ENCODE assay signal across 9 cellular contexts in the genomic region with DNA sequence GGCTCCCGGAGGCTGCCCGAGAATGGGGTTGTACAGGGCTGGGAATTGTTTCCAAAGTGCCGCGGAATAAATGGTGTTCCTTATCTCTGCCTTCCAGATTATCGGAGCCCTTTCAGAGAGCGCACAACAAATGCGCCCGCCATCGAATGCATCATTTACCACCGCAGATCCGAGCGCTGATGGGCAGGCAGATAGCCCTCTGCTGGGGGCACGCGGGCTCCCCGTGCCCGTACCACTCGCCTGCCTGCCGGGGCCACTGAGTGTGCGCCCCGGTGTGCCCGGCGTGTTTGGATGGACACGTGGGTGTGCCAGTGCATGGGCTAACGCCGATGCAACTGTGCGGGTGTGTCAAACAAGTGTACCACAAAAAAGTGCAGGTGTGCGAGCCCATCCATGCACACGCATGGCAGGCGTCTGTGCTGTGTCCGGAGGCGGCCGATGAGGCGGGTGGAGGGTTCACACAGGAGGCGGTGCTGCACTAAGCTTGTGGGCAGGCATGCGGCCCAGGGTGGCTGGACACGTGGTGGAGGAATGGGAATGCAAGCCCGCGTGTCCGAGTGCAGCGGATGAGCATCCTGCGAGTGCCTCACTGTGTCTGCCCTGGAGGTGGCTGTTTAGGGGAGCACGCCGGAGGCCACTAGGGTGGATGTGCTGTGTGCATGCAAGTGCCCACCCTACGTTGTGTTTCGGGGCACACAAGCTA. TPM values are rescaled to one million over a fixed set of nuclear protein-coding genes. Genes with fewer than 3 reads are reported as not detected.
DNase-seq lines count a peak whose midpoint lies in the region; ATAC-seq, FAIRE-seq and TF ChIP-seq lines count a peak whose summit lies in the region.
"Had no signal": no experiment of that assay in that cellular context is flagged by ENCODE, and none has a peak within 500 bp of the region (broad histone marks: within the 10 kb centered on the region; RNA-seq: fewer than 3 reads in every experiment).

No MANE protein-coding gene starts in this region.

- TF ChIP-seq CTCF in A673 (conservative IDR thresholded peaks at IDR 0.05; ENCODE audit: low read depth, low read length), result no peak
- TF ChIP-seq CTCF in MCF 10A (IDR thresholded peaks at IDR 0.05; ENCODE audit: unreplicated experiment), result no peak

- no peak for FAIRE-seq in GM12892 (lab: Jason Lieb, UNC)

- H3K27ac Mint-ChIP-seq in MCF 10A (ENCODE audit: low read depth, unreplicated experiment), result no peak overlapping the region

- H3K36me3 ChIP-seq in A673 (ENCODE audit: insufficient read depth, low read length, poor library complexity, severe bottlenecking) (no peaks in the 10 kb centered on the region), HUES6 (ENCODE audit: control insufficient read depth, insufficient read depth, low read length) (no peaks in the 10 kb centered on the region), mesodermal cell (ENCODE audit: control insufficient read depth, insufficient read depth, low read length) (peaks cover 14% of the 10 kb centered on the region)

- ATAC-seq in HG03354 (IDR thresholded peaks at IDR 0.05; ENCODE audit: poor library complexity, severe bottlenecking, unreplicated experiment), result no peak
- ATAC-seq in HG03159 (IDR thresholded peaks at IDR 0.05; ENCODE audit: unreplicated experiment), result no peak

- no peaks in the 10 kb centered on the region for H3K9me3 ChIP-seq in A673 (ENCODE audit: low read depth, low read length, poor library complexity, severe bottlenecking)
- no peaks in the 10 kb centered on the region for H3K9me3 ChIP-seq in HUES6 (ENCODE audit: control insufficient read depth, insufficient read depth, low read depth, low read length)
- no peaks in the 10 kb centered on the region for H3K9me3 ChIP-seq in mesodermal cell (ENCODE audit: control insufficient read depth, low read length)

- intact Hi-C loops in A673 (cut with micrococcal nuclease; ENCODE audit: unreplicated experiment) (loop anchor here (5.0 kb wide), 1 partner anchor 419 kb away; no protein-coding TSS in a partner anchor), MCF 10A (cut with micrococcal nuclease) (loop anchor here (1.0 to 5.0 kb wide), 2 partner anchors 70 to 399 kb away; no protein-coding TSS in a partner anchor)

- no peak for DNase-seq in A673 (ENCODE audit: low spot score)
- no peak for DNase-seq in MCF 10A (ENCODE audit: unreplicated experiment)
- no peak for DNase-seq in GM12892 (ENCODE audit: insufficient read length)
- no peak for DNase-seq in kidney glomerular epithelial cell (lab: John Stamatoyannopoulos, UW)

- H3K27ac ChIP-seq in A673 (ENCODE audit: low read depth, low read length, poor library complexity, severe bottlenecking) (peak overlapping the region; percentile 73), HUES6 (ENCODE audit: low read depth, low read length) (no peak overlapping the region), mesodermal cell (ENCODE audit: low read depth, low read length, severe bottlenecking) (no peak overlapping the region)

- POLR2A ChIA-PET in A673 (lab: Charles Lee; ENCODE audit: low non-redundant PET), result no interaction called here
- POLR2A ChIA-PET in MCF 10A (lab: Yijun Ruan, JAX), result no interaction called here

- no peaks in the 10 kb centered on the region for H3K4me1 Mint-ChIP-seq in MCF 10A (ENCODE audit: insufficient read depth, unreplicated experiment)

- TF ChIP-seq POLR2A in GM12892 (IDR thresholded peaks at IDR 0.05; ENCODE audit: low read depth, low read length), result no peak

- CTCF ChIA-PET in A673 (lab: Charles Lee) (interaction anchor here (0.6 to 0.9 kb wide), 2 partner anchors 70 to 930 kb away, joined by 3 to 9 read pairs; no protein-coding TSS in a partner anchor), MCF 10A (lab: Yijun Ruan, JAX) (interaction anchor here (0.6 to 3.4 kb wide), 5 partner anchors 18 to 223 kb away, joined by 3 to 26 read pairs (median 3); no protein-coding TSS in a partner anchor)

- H3K4me1 ChIP-seq in A673 (ENCODE audit: insufficient read depth, low read length, poor library complexity, severe bottlenecking), result peaks cover under 1% of the 10 kb centered on the region
- H3K4me1 ChIP-seq in HUES6 (ENCODE audit: control insufficient read depth, insufficient read depth, low read length), result peaks cover 38% of the 10 kb centered on the region
- H3K4me1 ChIP-seq in mesodermal cell (ENCODE audit: control insufficient read depth, insufficient read depth, low read length, poor library complexity, severe bottlenecking), result peaks cover 29% of the 10 kb centered on the region

- no peak overlapping the region for H3K9ac ChIP-seq in HUES6 (ENCODE audit: low read length)

- H3K36me3 Mint-ChIP-seq in MCF 10A (ENCODE audit: insufficient read depth, unreplicated experiment), result no peaks in the 10 kb centered on the region

- peaks cover 36% of the 10 kb centered on the region for H3K27me3 Mint-ChIP-seq in MCF 10A (ENCODE audit: insufficient read depth, unreplicated experiment)

- H3K4me3 ChIP-seq in A673 (ENCODE audit: low read depth, low read length, poor library complexity, severe bottlenecking) (peak overlapping the region; percentile 52), HUES6 (ENCODE audit: low read depth, low read length) (peak overlapping the region; percentile 61), mesodermal cell (ENCODE audit: extremely low read depth, insufficient read depth, low read length, poor library complexity, severe bottlenecking) (peak overlapping the region; percentile 23)

- peak overlapping the region; percentile 62 for H3K4me3 Mint-ChIP-seq in MCF 10A (ENCODE audit: unreplicated experiment)

- WGBS in mesodermal cell (ENCODE audit: insufficient coverage in 2 of 2), 2 experiments, result 10 to 11% methylated on average over 40 to 45 of the region's 45 CpGs

- BruUV-seq in A673 (replicated peaks; lab: Mats Ljungman, UMichigan) (no TSS peak), MCF 10A (replicated peaks; lab: Mats Ljungman, UMichigan) (no TSS peak)

- H3K27me3 ChIP-seq in A673 (replicated peaks; ENCODE audit: insufficient read depth, low read depth, low read length, poor library complexity) (peaks cover 8% of the 10 kb centered on the region), HUES6 (ENCODE audit: control insufficient read depth, insufficient read depth, low read length) (peaks cover 81% of the 10 kb centered on the region)

- no peaks in the 10 kb centered on the region for H3K9me3 Mint-ChIP-seq in MCF 10A (ENCODE audit: unreplicated experiment)

RNA-seq across cellular contexts. Expression of a gene that starts 3.8 kb away (rescaled TPM):
- 14.2 and 19.4 TPM in 2 replicates for total RNA-seq in A673 (2021)
- total RNA-seq in MCF 10A (2022), result 0.51 and 0.56 TPM in 2 replicates
- polyA plus RNA-seq in mesodermal cell (2013, experiment 1 of 2), result 66.4 TPM
- 59.3 TPM for polyA plus RNA-seq in mesodermal cell (2013, experiment 2 of 2)
- 0.17 TPM for polyA plus RNA-seq in GM12892 (2012; ENCODE audit: missing spikeins)

RNA-seq across cellular contexts. Expression of a gene that starts 30.1 kb away (rescaled TPM):
- total RNA-seq in A673 (2021), result not detected in 2 replicates
- total RNA-seq in MCF 10A (2022), result not detected in 2 replicates
- not detected for polyA plus RNA-seq in mesodermal cell (2013, experiment 1 of 2)
- polyA plus RNA-seq in mesodermal cell (2013, experiment 2 of 2), result not detected
- polyA plus RNA-seq in GM12892 (2012; ENCODE audit: missing spikeins), result not detected
- total RNA-seq: dermis microvascular lymphatic vessel endothelial cell had no signal
